In the genomic region with DNA sequence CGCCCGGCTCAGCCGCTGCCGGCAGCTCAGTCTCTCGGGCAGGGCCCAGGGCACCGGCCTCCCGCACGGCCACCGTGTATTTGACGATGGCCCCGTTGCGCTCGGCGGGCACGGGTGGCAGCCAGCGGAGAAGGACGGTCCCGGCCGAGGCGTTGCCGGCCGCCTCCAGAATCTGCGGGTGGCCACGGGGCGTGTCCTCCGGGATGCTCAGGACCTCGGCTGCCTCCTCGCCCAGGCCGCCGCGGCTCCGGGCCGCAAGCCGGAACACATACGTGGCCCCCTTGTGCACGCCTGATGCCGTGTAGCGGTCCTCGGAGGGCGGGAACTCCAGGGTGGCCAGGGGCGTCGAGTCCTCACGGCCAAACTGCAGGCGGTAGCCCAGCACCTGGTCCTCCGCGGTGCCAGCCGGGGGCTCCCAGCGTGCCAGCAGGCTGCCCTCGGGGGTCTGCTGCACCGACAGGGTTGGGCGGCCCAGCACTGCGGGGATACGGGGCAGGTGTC, we compare ENCODE assay signal across 29 cellular contexts.
"Had no signal": no experiment of that assay in that cellular context is flagged by ENCODE, and none has a peak within 500 bp of the region (broad histone marks: within the 10 kb centered on the region; RNA-seq: fewer than 3 reads in every experiment).

No MANE protein-coding gene starts in this region.

- H3K27me3 ChIP-seq: brain microvascular endothelial cell, dorsolateral prefrontal cortex, esophagus muscularis mucosa, foreskin keratinocyte, gastrocnemius medialis had no signal

- H3K4me1 ChIP-seq: esophagus muscularis mucosa, foreskin keratinocyte, gastrocnemius medialis had no signal

- H3K9me3 Mint-ChIP-seq: activated CD4-positive, alpha-beta memory T cell treated with anti-CD3 and anti-CD28 coated beads, Interleukin-2, amount 10 ng/mL, durations not matched to agents 7 days and 5 days; activated CD4-positive, alpha-beta T cell treated with anti-CD3 and anti-CD28 coated beads, Interleukin-2, amount 10 ng/mL, durations not matched to agents 7 days and 5 days; activated T-cell treated with anti-CD3 and anti-CD28 coated beads, Interleukin-2, amount 50 U/mL, for 4 hours; activated T-helper 17 cell treated with anti-CD3 and anti-CD28 coated beads, Interleukin-2, amount 50 U/mL, for 72 hours; central memory CD8-positive, alpha-beta T cell; dendritic cell treated with granulocyte-macrophage colony-stimulating factor and Interleukin-4, amounts not matched to agents 40 ng/mL and 50 ng/mL, for 4 days had no signal

- H3K4me3 ChIP-seq: coronary artery, dorsolateral prefrontal cortex, esophagus muscularis mucosa, gastrocnemius medialis had no signal

- DNase-seq: activated CD4-positive, alpha-beta memory T cell treated with anti-CD3 and anti-CD28 coated beads, Interleukin-2, amount 10 ng/mL, durations not matched to agents 7 days and 5 days; activated CD4-positive, alpha-beta T cell treated with anti-CD3 and anti-CD28 coated beads for 1 hour; activated CD4-positive, alpha-beta T cell treated with anti-CD3 and anti-CD28 coated beads for 4 hours; activated CD4-positive, alpha-beta T cell treated with anti-CD3 and anti-CD28 coated beads, Interleukin-2, amount 10 ng/mL, durations not matched to agents 7 days and 5 days; activated CD4-positive, alpha-beta T cell treated with anti-CD3 and anti-CD28 coated beads, Interleukin-2, amount 50 U/mL, for 4 hours; activated CD8-positive, alpha-beta memory T cell treated with anti-CD3 and anti-CD28 coated beads, Interleukin-2, amount 50 U/mL, for 48 hours; activated effector memory CD4-positive, alpha-beta T cell treated with Interleukin-2 at 50 U/mL for 16 hours; activated gamma-delta T cell treated with Interleukin-2 at 50 U/mL for 16 hours; activated naive CD4-positive, alpha-beta T cell treated with anti-CD3 and anti-CD28 coated beads, Interleukin-2, amount 50 U/mL, for 16 hours; activated naive CD4-positive, alpha-beta T cell treated with Interleukin-2 at 50 U/mL for 16 hours; activated T-cell treated with anti-CD3 and anti-CD28 coated beads, Interleukin-2, amount 50 U/mL, for 4 hours; amniotic stem cell; anterior cingulate cortex; brain microvascular endothelial cell; dorsolateral prefrontal cortex; effector memory CD4-positive, alpha-beta T cell; endodermal cell; foreskin keratinocyte; gastrocnemius medialis; glutamatergic neuron; T-helper 2 cell had no signal

- H3K27ac ChIP-seq: brain microvascular endothelial cell, coronary artery, dorsolateral prefrontal cortex, esophagus muscularis mucosa, foreskin keratinocyte, gastrocnemius medialis had no signal

- H3K4me3 Mint-ChIP-seq: activated CD4-positive, alpha-beta memory T cell treated with anti-CD3 and anti-CD28 coated beads, Interleukin-2, amount 10 ng/mL, durations not matched to agents 7 days and 5 days; activated CD4-positive, alpha-beta T cell treated with anti-CD3 and anti-CD28 coated beads, Interleukin-2, amount 10 ng/mL, durations not matched to agents 7 days and 5 days; activated naive CD8-positive, alpha-beta T cell; activated T-cell treated with anti-CD3 and anti-CD28 coated beads, Interleukin-2, amount 50 U/mL, for 4 hours; activated T-helper 17 cell treated with anti-CD3 and anti-CD28 coated beads, Interleukin-2, amount 50 U/mL, for 72 hours; central memory CD8-positive, alpha-beta T cell; dendritic cell treated with granulocyte-macrophage colony-stimulating factor and Interleukin-4, amounts not matched to agents 40 ng/mL and 50 ng/mL, for 4 days; endodermal cell had no signal

- H3K27ac Mint-ChIP-seq: activated CD4-positive, alpha-beta memory T cell treated with anti-CD3 and anti-CD28 coated beads, Interleukin-2, amount 10 ng/mL, durations not matched to agents 7 days and 5 days; activated CD4-positive, alpha-beta T cell treated with anti-CD3 and anti-CD28 coated beads, Interleukin-2, amount 10 ng/mL, durations not matched to agents 7 days and 5 days; activated naive CD8-positive, alpha-beta T cell; activated T-helper 17 cell treated with anti-CD3 and anti-CD28 coated beads, Interleukin-2, amount 50 U/mL, for 72 hours; dendritic cell treated with granulocyte-macrophage colony-stimulating factor and Interleukin-4, amounts not matched to agents 40 ng/mL and 50 ng/mL, for 4 days; endodermal cell had no signal

- H3K27me3 Mint-ChIP-seq: activated CD4-positive, alpha-beta T cell treated with anti-CD3 and anti-CD28 coated beads, Interleukin-2, amount 10 ng/mL, durations not matched to agents 7 days and 5 days; activated T-helper 17 cell treated with anti-CD3 and anti-CD28 coated beads, Interleukin-2, amount 50 U/mL, for 72 hours had no signal

- ATAC-seq: activated T-cell treated with anti-CD3 and anti-CD28 coated beads, Interleukin-2, amount 50 U/mL, for 4 hours; activated T-helper 17 cell treated with anti-CD3 and anti-CD28 coated beads, Interleukin-2, amount 50 U/mL, for 72 hours; foreskin keratinocyte; gastrocnemius medialis had no signal

- H3K9me3 ChIP-seq: esophagus muscularis mucosa, gastrocnemius medialis had no signal

- H3K4me1 Mint-ChIP-seq: activated CD4-positive, alpha-beta memory T cell treated with anti-CD3 and anti-CD28 coated beads, Interleukin-2, amount 10 ng/mL, durations not matched to agents 7 days and 5 days; activated CD4-positive, alpha-beta T cell treated with anti-CD3 and anti-CD28 coated beads, Interleukin-2, amount 10 ng/mL, durations not matched to agents 7 days and 5 days; activated T-helper 17 cell treated with anti-CD3 and anti-CD28 coated beads, Interleukin-2, amount 50 U/mL, for 72 hours; central memory CD8-positive, alpha-beta T cell; endodermal cell had no signal

- FAIRE-seq: astrocyte, bronchial epithelial cell had no signal
